ENCODE assay signal across 1 cellular context in the genomic region with DNA sequence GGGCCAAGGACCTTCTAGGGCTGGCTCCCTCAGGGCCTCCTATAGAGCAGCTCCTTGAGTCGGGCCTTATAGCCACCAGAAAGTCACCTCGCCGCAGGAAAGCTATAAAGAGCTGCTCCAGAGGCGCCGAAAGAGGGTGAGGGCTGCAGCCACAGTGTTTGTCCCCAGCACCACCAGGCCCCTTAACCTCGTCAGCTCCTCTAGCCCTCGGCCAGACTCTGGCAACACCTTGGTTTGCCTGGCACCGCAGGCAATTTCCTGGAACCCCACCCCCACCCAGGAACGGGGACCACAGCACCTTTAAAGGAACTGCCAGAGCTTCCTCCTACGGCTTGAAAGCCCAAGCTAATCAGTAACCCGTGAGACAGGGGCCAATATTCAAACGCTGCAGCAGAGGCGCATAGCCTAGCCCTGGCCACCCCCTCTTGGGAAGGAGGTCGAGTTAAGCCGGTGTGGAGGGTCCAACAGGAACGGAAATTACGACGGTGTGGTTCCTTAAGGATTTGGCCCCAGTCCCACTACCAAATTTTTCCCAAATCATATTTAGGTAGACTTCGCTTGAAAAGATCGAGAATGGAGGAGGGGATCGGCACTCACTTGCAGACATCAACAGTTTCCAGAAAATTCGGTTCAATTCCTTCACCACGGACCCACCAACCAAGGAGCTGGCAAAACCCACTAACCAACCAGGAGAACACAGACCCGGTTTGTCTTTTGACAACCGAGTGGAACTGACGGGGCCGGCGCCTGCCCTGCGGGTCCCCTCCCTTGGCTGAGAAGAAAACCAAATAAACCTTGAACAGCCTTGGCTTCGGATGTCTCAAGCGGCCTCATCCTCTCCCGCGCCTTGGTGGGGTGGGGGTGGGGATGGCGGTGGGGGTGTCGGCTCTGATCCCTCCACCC.
TF ChIP-seq lines count a peak whose summit lies in the region.

No MANE protein-coding gene starts in this region.

TF ChIP-seq in HCT116, 20 proteins besides CTCF, POLR2A, EP300 and RAD21:
- TF ChIP-seq EZH2 (IDR thresholded peaks at IDR 0.05): no peak
- no peak for TF ChIP-seq YY1 (IDR thresholded peaks at IDR 0.05; ENCODE audit: extremely low read depth, insufficient replicate concordance, low read depth, low read length)
- no peak for TF ChIP-seq SP1 (IDR thresholded peaks at IDR 0.05; ENCODE audit: low read depth)
- no peak for TF ChIP-seq JUND (IDR thresholded peaks at IDR 0.05)
- no peak for TF ChIP-seq EZH2phosphoT487 (IDR thresholded peaks at IDR 0.05; ENCODE audit: borderline replicate concordance)
- no peak for TF ChIP-seq CBX3 (IDR thresholded peaks at IDR 0.05; ENCODE audit: low read depth)
- no peak for TF ChIP-seq TCF7L2 (IDR thresholded peaks at IDR 0.05; ENCODE audit: borderline replicate concordance, extremely low read depth, insufficient read depth, insufficient read length)
- no peak for TF ChIP-seq ZNF274 (IDR thresholded peaks at IDR 0.05; ENCODE audit: low read depth, low read length)
- no peak for TF ChIP-seq POLR2AphosphoS5 (IDR thresholded peaks at IDR 0.05; ENCODE audit: low read depth, low read length)
- TF ChIP-seq SRF (IDR thresholded peaks at IDR 0.05; ENCODE audit: low read depth): no peak
- TF ChIP-seq FOSL1 (IDR thresholded peaks at IDR 0.05; ENCODE audit: low read depth): no peak
- TF ChIP-seq, protein P1, sequence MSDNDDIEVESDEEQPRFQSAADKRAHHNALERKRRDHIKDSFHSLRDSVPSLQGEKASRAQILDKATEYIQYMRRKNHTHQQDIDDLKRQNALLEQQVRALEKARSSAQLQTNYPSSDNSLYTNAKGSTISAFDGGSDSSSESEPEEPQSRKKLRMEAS (IDR thresholded peaks at IDR 0.05): no peak
- TF ChIP-seq ZFX (IDR thresholded peaks at IDR 0.05): no peak
- TF ChIP-seq, protein P2, sequence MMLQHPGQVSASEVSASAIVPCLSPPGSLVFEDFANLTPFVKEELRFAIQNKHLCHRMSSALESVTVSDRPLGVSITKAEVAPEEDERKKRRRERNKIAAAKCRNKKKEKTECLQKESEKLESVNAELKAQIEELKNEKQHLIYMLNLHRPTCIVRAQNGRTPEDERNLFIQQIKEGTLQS (IDR thresholded peaks at IDR 0.05): no peak
